In the genomic region with DNA sequence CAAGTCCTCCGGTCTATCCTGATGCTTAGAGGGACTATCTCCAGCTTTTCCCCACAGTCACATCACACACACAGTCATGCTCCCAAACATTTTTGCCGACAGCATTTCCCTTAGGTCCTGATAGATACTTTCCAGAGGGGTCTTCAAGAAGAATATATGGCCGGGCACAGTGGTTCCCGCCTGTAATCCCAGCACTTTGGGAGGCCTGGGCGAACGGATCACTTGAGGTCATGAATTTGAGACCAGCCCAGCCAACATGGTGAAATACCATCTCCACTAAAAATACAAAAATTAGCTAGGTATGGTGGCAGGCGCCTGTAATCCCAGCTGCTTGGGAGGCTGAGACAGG, we compare ENCODE assay signal across 1 cellular context.
TF ChIP-seq lines count a peak whose summit lies in the region.

No MANE protein-coding gene starts in this region.

TF ChIP-seq in IMR-90, 13 proteins besides CTCF, POLR2A, EP300 and RAD21:
- TF ChIP-seq USF2 (IDR thresholded peaks at IDR 0.05; ENCODE audit: low read depth, low read length): no peak
- TF ChIP-seq FOS (IDR thresholded peaks at IDR 0.05; ENCODE audit: low read depth, low read length): no peak
- TF ChIP-seq RFX5 (IDR thresholded peaks at IDR 0.05; ENCODE audit: low read depth, low read length): no peak
- TF ChIP-seq, protein P1, sequence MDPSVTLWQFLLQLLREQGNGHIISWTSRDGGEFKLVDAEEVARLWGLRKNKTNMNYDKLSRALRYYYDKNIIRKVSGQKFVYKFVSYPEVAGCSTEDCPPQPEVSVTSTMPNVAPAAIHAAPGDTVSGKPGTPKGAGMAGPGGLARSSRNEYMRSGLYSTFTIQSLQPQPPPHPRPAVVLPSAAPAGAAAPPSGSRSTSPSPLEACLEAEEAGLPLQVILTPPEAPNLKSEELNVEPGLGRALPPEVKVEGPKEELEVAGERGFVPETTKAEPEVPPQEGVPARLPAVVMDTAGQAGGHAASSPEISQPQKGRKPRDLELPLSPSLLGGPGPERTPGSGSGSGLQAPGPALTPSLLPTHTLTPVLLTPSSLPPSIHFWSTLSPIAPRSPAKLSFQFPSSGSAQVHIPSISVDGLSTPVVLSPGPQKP (IDR thresholded peaks at IDR 0.05; ENCODE audit: borderline replicate concordance, low read depth, low read length): no peak
- no peak for TF ChIP-seq NFE2L2 (IDR thresholded peaks at IDR 0.05; ENCODE audit: low read depth, low read length)
- no peak for TF ChIP-seq MAFK (IDR thresholded peaks at IDR 0.05; ENCODE audit: low read depth, low read length)
- TF ChIP-seq CEBPB (IDR thresholded peaks at IDR 0.05; ENCODE audit: low read depth, low read length): no peak
- no peak for TF ChIP-seq BHLHE40 (IDR thresholded peaks at IDR 0.05; ENCODE audit: low read depth, low read length)
- no peak for TF ChIP-seq CHD1 (IDR thresholded peaks at IDR 0.05; ENCODE audit: low read depth, low read length)
- TF ChIP-seq RCOR1 (IDR thresholded peaks at IDR 0.05; ENCODE audit: insufficient replicate concordance, low read length): no peak
- no peak for TF ChIP-seq MXI1 (IDR thresholded peaks at IDR 0.05; ENCODE audit: borderline replicate concordance, low read depth, low read length)
- no peak for TF ChIP-seq MAZ (IDR thresholded peaks at IDR 0.05; ENCODE audit: borderline replicate concordance, low read depth, low read length)
- no peak for TF ChIP-seq SMC3 (IDR thresholded peaks at IDR 0.05; ENCODE audit: low read depth, low read length)
